Comparison of ENCODE assay signal across 8 cellular contexts in genomic region chr19:54096642-54097106, GRCh38. TPM values are rescaled to one million over a fixed set of nuclear protein-coding genes. Genes with fewer than 3 reads are reported as not detected.
DNase-seq lines count a peak whose midpoint lies in the region; ATAC-seq and TF ChIP-seq lines count a peak whose summit lies in the region.

No MANE protein-coding gene starts in this region.

- H3K4me3 Mint-ChIP-seq in Caco-2 (ENCODE audit: unreplicated experiment): peak overlapping the region; percentile 68

- peaks cover 7% of the 10 kb centered on the region for H3K4me1 Mint-ChIP-seq in Caco-2 (ENCODE audit: low read depth, unreplicated experiment)

- POLR2A ChIA-PET in Caco-2 (lab: Charles Lee): no interaction called here

- H3K27me3 Mint-ChIP-seq in Caco-2 (ENCODE audit: insufficient read depth, unreplicated experiment): peaks cover 7% of the 10 kb centered on the region

- H3K27me3 ChIP-seq in Caco-2 (replicated peaks; ENCODE audit: control insufficient read depth, insufficient read depth, low read length) (no peaks in the 10 kb centered on the region), kidney epithelial cell (ENCODE audit: control insufficient read depth, insufficient read depth, low read length) (peaks cover 7% of the 10 kb centered on the region), upper lobe of right lung (peaks cover 11% of the 10 kb centered on the region)

- H3K4me1 ChIP-seq in Caco-2 (peaks cover 13% of the 10 kb centered on the region), upper lobe of right lung (peaks cover 5% of the 10 kb centered on the region)

- H3K27ac ChIP-seq in upper lobe of right lung: no peak overlapping the region

- no peaks in the 10 kb centered on the region for H3K36me3 Mint-ChIP-seq in Caco-2 (ENCODE audit: insufficient read depth, unreplicated experiment)

- TF ChIP-seq CTCF in Caco-2 (IDR thresholded peaks at IDR 0.05; ENCODE audit: insufficient read depth in 1 of 2, low read depth in 1 of 2, low read length in 1 of 2, severe bottlenecking in 1 of 2, unreplicated experiment in 1 of 2): peak; percentile 11 to 45
- TF ChIP-seq CTCF in kidney epithelial cell (IDR thresholded peaks at IDR 0.05; ENCODE audit: insufficient read depth, low read length, poor library complexity, severe bottlenecking): peak; percentile 31
- TF ChIP-seq CTCF in upper lobe of right lung (IDR thresholded peaks at IDR 0.05): no peak

- H3K4me3 ChIP-seq in Caco-2 (ENCODE audit: low read depth, low read length): no peak overlapping the region
- H3K4me3 ChIP-seq in kidney epithelial cell (ENCODE audit: low read depth, low read length): peak overlapping the region; percentile 11
- H3K4me3 ChIP-seq in upper lobe of right lung: peak overlapping the region; percentile 17

- CTCF ChIA-PET in Caco-2 (lab: Charles Lee): interaction anchor here (0.6 to 1.2 kb wide), 3 partner anchors 69 to 917 kb away, joined by 3 read pairs; no protein-coding TSS in a partner anchor

- BruUV-seq in Caco-2 (replicated peaks; lab: Mats Ljungman, UMichigan): no TSS peak

- H3K36me3 ChIP-seq in Caco-2 (ENCODE audit: control insufficient read depth, insufficient read depth, low read length) (no peaks in the 10 kb centered on the region), kidney epithelial cell (ENCODE audit: control insufficient read depth, insufficient read depth, low read length) (no peaks in the 10 kb centered on the region), upper lobe of right lung (no peaks in the 10 kb centered on the region)

- ATAC-seq in upper lobe of right lung (peak; percentile 13), HG02840 (IDR thresholded peaks at IDR 0.05; ENCODE audit: low FRiP score, unreplicated experiment) (no peak), GM18873 (IDR thresholded peaks at IDR 0.05; ENCODE audit: low FRiP score, unreplicated experiment) (no peak), HG02642 (IDR thresholded peaks at IDR 0.05; ENCODE audit: poor library complexity, unreplicated experiment) (no peak)

- intact Hi-C loops in Caco-2 (cut with micrococcal nuclease; ENCODE audit: unreplicated experiment) (loop anchor here (1.0 kb wide), 1 partner anchor 254 kb away; no protein-coding TSS in a partner anchor), upper lobe of right lung (cut with DNase I) (no loop called here)

- peaks cover 9% of the 10 kb centered on the region for H3K9me3 Mint-ChIP-seq in Caco-2 (ENCODE audit: unreplicated experiment)

- H3K27ac Mint-ChIP-seq in Caco-2 (ENCODE audit: unreplicated experiment): peak overlapping the region; percentile 36

- peak; percentile 32 to 57 for DNase-seq in Caco-2
- peak; percentile 24 for DNase-seq in M059J (ENCODE audit: low read depth)
- peak; percentile 14 for DNase-seq in astrocyte of the hippocampus (ENCODE audit: low read depth, low spot score)
- no peak for DNase-seq in kidney epithelial cell (ENCODE audit: low read depth)
- no peak for DNase-seq in upper lobe of right lung

- H3K9me3 ChIP-seq in Caco-2 (no peaks in the 10 kb centered on the region; the same call in 1 of the 2 replicates), upper lobe of right lung (no peaks in the 10 kb centered on the region)

RNA-seq across cellular contexts. Expression of gene OSCAR, which starts 3.9 kb away (rescaled TPM):
- total RNA-seq in Caco-2 (2022): 0.23 TPM in 1 of 2 replicates, not detected in the other
- total RNA-seq in M059J (2014; rRNA removed; shearing (Covaris generic)): not detected in 2 replicates
- 22.9 and 24.4 TPM in 2 replicates for total RNA-seq in kidney epithelial cell
- 59.5 TPM for total RNA-seq in upper lobe of right lung

RNA-seq across cellular contexts. Expression of gene NDUFA3, which starts 6.0 kb away (rescaled TPM):
- total RNA-seq in Caco-2 (2022) (185 and 196 TPM in 2 replicates), kidney epithelial cell (31.8 and 39.4 TPM in 2 replicates), upper lobe of right lung (115 TPM)
- 38.5 and 51.0 TPM in 2 replicates for total RNA-seq in M059J (2014; rRNA removed; shearing (Covaris generic))

RNA-seq across cellular contexts. Expression of gene TARM1, which starts 15.5 kb away (rescaled TPM):
- not detected in 2 replicates for total RNA-seq in Caco-2 (2022)
- total RNA-seq in M059J (2014; rRNA removed; shearing (Covaris generic)): not detected in 2 replicates
- total RNA-seq in kidney epithelial cell: not detected in 2 replicates
- not detected for total RNA-seq in upper lobe of right lung

RNA-seq across cellular contexts. Expression of gene TFPT, which starts 18.8 kb away (rescaled TPM):
- total RNA-seq in Caco-2 (2022) (23.0 and 26.0 TPM in 2 replicates), kidney epithelial cell (28.2 and 31.0 TPM in 2 replicates), upper lobe of right lung (19.5 TPM)
- total RNA-seq in M059J (2014; rRNA removed; shearing (Covaris generic)): 14.7 and 23.5 TPM in 2 replicates

RNA-seq across cellular contexts. Expression of gene PRPF31, which starts 18.9 kb away (rescaled TPM):
- total RNA-seq in Caco-2 (2022) (95.0 and 99.0 TPM in 2 replicates), kidney epithelial cell (56.8 and 68.3 TPM in 2 replicates), upper lobe of right lung (44.9 TPM)
- total RNA-seq in M059J (2014; rRNA removed; shearing (Covaris generic)): 68.7 and 90.2 TPM in 2 replicates

Comparison
In these comparisons a context has a peak if more than half of its experiments do, and no peak if none do; other contexts are left out.
1. DNase-seq: peak in Caco-2 (2 of 2), M059J (single experiment) and astrocyte of the hippocampus (single experiment); none in kidney epithelial cell (single experiment) and upper lobe of right lung (single experiment).
2. RNA of gene OSCAR, which starts 3.9 kb away (total RNA-seq): 59.5 TPM in upper lobe of right lung (single experiment) and 22.9 to 24.4 TPM in kidney epithelial cell; 0.23 TPM in Caco-2 and not detected in M059J; every median in the first group is over 10 times any median in the second.